30 cellular contexts compared by ENCODE assay signal in genomic region chr3:36142746-36143145, GRCh38.
"Had no signal": no experiment of that assay in that cellular context is flagged by ENCODE, and none has a peak within 500 bp of the region (broad histone marks: within the 10 kb centered on the region; RNA-seq: fewer than 3 reads in every experiment).

No MANE protein-coding gene starts in this region.

- H3K27ac Mint-ChIP-seq: dendritic cell treated with granulocyte-macrophage colony-stimulating factor and Interleukin-4, amounts not matched to agents 40 ng/mL and 50 ng/mL, for 4 days; effector memory CD8-positive, alpha-beta T cell; endodermal cell had no signal

- H3K36me3 ChIP-seq: colonic mucosa, esophagus muscularis mucosa, esophagus squamous epithelium, gastrocnemius medialis, gastroesophageal sphincter, heart left ventricle, heart right ventricle had no signal

- H3K4me1 ChIP-seq: colonic mucosa, esophagus muscularis mucosa, esophagus squamous epithelium, foreskin keratinocyte, gastrocnemius medialis, gastroesophageal sphincter, heart left ventricle, heart right ventricle had no signal

- DNase-seq: colonic mucosa; cortex of kidney; dermis blood vessel endothelial cell; dorsolateral prefrontal cortex; effector CD4-positive, alpha-beta T cell; effector CD8-positive, alpha-beta T cell; effector memory CD4-positive, alpha-beta T cell; effector memory CD8-positive, alpha-beta T cell; endodermal cell; erythroblast; esophagus squamous epithelium; foreskin fibroblast; foreskin keratinocyte; foreskin melanocyte; gastrocnemius medialis; glutamatergic neuron; head of caudate nucleus; heart left ventricle; heart right ventricle had no signal

- H3K27me3 Mint-ChIP-seq: dendritic cell treated with granulocyte-macrophage colony-stimulating factor and Interleukin-4, amounts not matched to agents 40 ng/mL and 50 ng/mL, for 4 days; effector memory CD8-positive, alpha-beta T cell had no signal

- H3K4me3 Mint-ChIP-seq: dendritic cell treated with granulocyte-macrophage colony-stimulating factor and Interleukin-4, amounts not matched to agents 40 ng/mL and 50 ng/mL, for 4 days; effector memory CD8-positive, alpha-beta T cell; endodermal cell had no signal

- H3K4me2 ChIP-seq: hepatocyte had no signal

- H3K4me1 Mint-ChIP-seq: endodermal cell had no signal

- H3K9me3 Mint-ChIP-seq: dendritic cell treated with granulocyte-macrophage colony-stimulating factor and Interleukin-4, amounts not matched to agents 40 ng/mL and 50 ng/mL, for 4 days; endodermal cell had no signal

- H3K9me3 ChIP-seq: colonic mucosa, esophagus muscularis mucosa, esophagus squamous epithelium, gastrocnemius medialis, gastroesophageal sphincter, heart left ventricle, heart right ventricle had no signal

- FAIRE-seq: colon, endometrium, endothelial cell of umbilical vein, frontal cortex had no signal

- H3K4me3 ChIP-seq: colonic mucosa, coronary artery, dorsolateral prefrontal cortex, esophagus muscularis mucosa, esophagus squamous epithelium, gastrocnemius medialis, gastroesophageal sphincter, heart left ventricle, heart right ventricle, hepatocyte had no signal

- ATAC-seq: effector memory CD8-positive, alpha-beta T cell; esophagus mucosa; foreskin keratinocyte; gastrocnemius medialis; gastroesophageal sphincter; heart left ventricle; heart right ventricle had no signal

- H2AFZ ChIP-seq: hepatocyte had no signal

- H3K27me3 ChIP-seq: colonic mucosa, esophagus muscularis mucosa, esophagus squamous epithelium, foreskin keratinocyte, gastrocnemius medialis, gastroesophageal sphincter, heart left ventricle, heart right ventricle, hepatocyte had no signal

- H3K27ac ChIP-seq: colonic mucosa, coronary artery, dorsolateral prefrontal cortex, epithelial cell of prostate, esophagus muscularis mucosa, esophagus squamous epithelium, foreskin keratinocyte, gastrocnemius medialis, gastroesophageal sphincter, heart left ventricle, heart right ventricle, hepatocyte had no signal

- H3K79me2 ChIP-seq: hepatocyte had no signal
